In the genomic region with DNA sequence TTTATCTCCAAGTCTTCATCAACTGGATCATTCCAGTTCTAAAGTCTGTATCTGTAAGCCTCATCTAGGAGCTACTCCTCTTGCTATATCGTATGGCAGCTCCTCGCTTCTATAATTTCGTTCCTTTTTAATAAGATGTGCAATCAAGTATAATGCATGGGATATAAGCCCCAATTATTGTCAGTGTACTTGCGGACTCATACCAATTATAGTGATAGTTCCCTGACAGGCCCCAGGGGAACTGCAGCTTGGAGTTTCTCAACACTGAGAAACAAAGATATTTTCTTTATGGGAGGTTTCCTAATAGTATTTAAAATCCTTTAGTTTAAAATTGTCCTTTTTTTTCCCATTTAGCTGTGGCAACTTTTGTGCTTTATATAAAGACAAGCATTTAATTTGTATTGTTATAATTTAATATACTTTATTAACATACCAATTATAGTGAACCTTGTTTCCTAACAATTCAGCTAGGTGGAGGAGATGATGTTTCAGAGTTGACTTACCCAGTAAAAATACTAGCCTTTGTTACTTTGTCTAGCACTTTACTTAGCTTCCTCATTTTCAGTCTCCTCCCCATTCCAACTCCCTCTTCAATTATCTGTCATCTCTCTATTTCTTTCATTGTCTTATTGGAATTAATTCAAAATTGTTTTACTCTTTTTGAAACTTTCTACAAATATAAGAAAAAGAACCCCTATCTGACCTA, we compare ENCODE assay signal across 13 cellular contexts.
DNase-seq lines count a peak whose midpoint lies in the region; ATAC-seq lines count a peak whose summit lies in the region.
"Had no signal": no experiment of that assay in that cellular context is flagged by ENCODE, and none has a peak within 500 bp of the region (broad histone marks: within the 10 kb centered on the region; RNA-seq: fewer than 3 reads in every experiment).

No MANE protein-coding gene starts in this region.

- H3K4me3 Mint-ChIP-seq in activated T-cell treated with anti-CD3 and anti-CD28 coated beads, Interleukin-2, amount 50 U/mL, for 24 hours = peak overlapping the region; percentile 51
- H3K4me3 Mint-ChIP-seq in activated naive CD8-positive, alpha-beta T cell = peak overlapping the region; percentile 71
- H3K4me3 Mint-ChIP-seq in stimulated activated effector memory CD8-positive, alpha-beta T cell treated with anti-CD3 and anti-CD28 coated beads, Interleukin-12 subunit alpha, Interleukin-12 subunit beta, amount 100 ng/mL, for 72 hours = peak overlapping the region; percentile 8

- H3K4me1 Mint-ChIP-seq in activated T-cell treated with anti-CD3 and anti-CD28 coated beads, Interleukin-2, amount 50 U/mL, for 24 hours (ENCODE audit: low read depth) = peaks cover 13% of the 10 kb centered on the region
- peaks cover 15% of the 10 kb centered on the region for H3K4me1 Mint-ChIP-seq in activated naive CD8-positive, alpha-beta T cell (ENCODE audit: low read depth)
- peaks cover 6% of the 10 kb centered on the region for H3K4me1 Mint-ChIP-seq in stimulated activated effector memory CD8-positive, alpha-beta T cell treated with anti-CD3 and anti-CD28 coated beads, Interleukin-12 subunit alpha, Interleukin-12 subunit beta, amount 100 ng/mL, for 72 hours

- no peak for ATAC-seq in stimulated activated effector memory CD8-positive, alpha-beta T cell treated with anti-CD3 and anti-CD28 coated beads, Interleukin-12 subunit alpha, Interleukin-12 subunit beta, amount 100 ng/mL, for 72 hours
- no peak for ATAC-seq in HG03159 (IDR thresholded peaks at IDR 0.05; ENCODE audit: unreplicated experiment)

- peaks cover 4% of the 10 kb centered on the region for H3K36me3 Mint-ChIP-seq in activated T-cell treated with anti-CD3 and anti-CD28 coated beads, Interleukin-2, amount 50 U/mL, for 24 hours (ENCODE audit: low read depth)
- H3K36me3 Mint-ChIP-seq in activated naive CD8-positive, alpha-beta T cell = no peaks in the 10 kb centered on the region
- no peaks in the 10 kb centered on the region for H3K36me3 Mint-ChIP-seq in stimulated activated effector memory CD8-positive, alpha-beta T cell treated with anti-CD3 and anti-CD28 coated beads, Interleukin-12 subunit alpha, Interleukin-12 subunit beta, amount 100 ng/mL, for 72 hours

- DNase-seq in activated T-cell treated with anti-CD3 and anti-CD28 coated beads, Interleukin-2, amount 50 U/mL, for 24 hours = no peak
- DNase-seq in activated T-cell treated with anti-CD3 and anti-CD28 coated beads, Interleukin-2, amount 50 U/mL, for 48 hours = no peak
- DNase-seq in NOMO-1 treated with dmso at 0.1 percent for 144 hours (lab: John Stamatoyannopoulos, UW; ENCODE audit: unreplicated experiment) = peak; percentile 71
- no peak for DNase-seq in stimulated activated effector memory CD8-positive, alpha-beta T cell treated with anti-CD3 and anti-CD28 coated beads, Interleukin-12 subunit alpha, Interleukin-12 subunit beta, amount 100 ng/mL, for 72 hours (ENCODE audit: low spot score in 2 of 2)
- DNase-seq in SW 1271 (lab: John Stamatoyannopoulos, UW) = no peak
- no peak for DNase-seq in NCI-H1694 (lab: John Stamatoyannopoulos, UW)
- DNase-seq: MM.1S, NCI-H82, sigmoid colon, T-helper 9 cell, trophoblast cell had no signal

- H3K27ac Mint-ChIP-seq in activated T-cell treated with anti-CD3 and anti-CD28 coated beads, Interleukin-2, amount 50 U/mL, for 24 hours = peak overlapping the region; percentile 90
- peak overlapping the region; percentile 86 for H3K27ac Mint-ChIP-seq in activated naive CD8-positive, alpha-beta T cell
- peak overlapping the region; percentile 55 for H3K27ac Mint-ChIP-seq in stimulated activated effector memory CD8-positive, alpha-beta T cell treated with anti-CD3 and anti-CD28 coated beads, Interleukin-12 subunit alpha, Interleukin-12 subunit beta, amount 100 ng/mL, for 72 hours

- H3K27me3 Mint-ChIP-seq in activated T-cell treated with anti-CD3 and anti-CD28 coated beads, Interleukin-2, amount 50 U/mL, for 24 hours = no peaks in the 10 kb centered on the region
- H3K27me3 Mint-ChIP-seq in activated naive CD8-positive, alpha-beta T cell = no peaks in the 10 kb centered on the region

- no peaks in the 10 kb centered on the region for H3K9me3 Mint-ChIP-seq in activated T-cell treated with anti-CD3 and anti-CD28 coated beads, Interleukin-2, amount 50 U/mL, for 24 hours
- no peaks in the 10 kb centered on the region for H3K9me3 Mint-ChIP-seq in activated naive CD8-positive, alpha-beta T cell (ENCODE audit: low read depth)
- H3K9me3 Mint-ChIP-seq in stimulated activated effector memory CD8-positive, alpha-beta T cell treated with anti-CD3 and anti-CD28 coated beads, Interleukin-12 subunit alpha, Interleukin-12 subunit beta, amount 100 ng/mL, for 72 hours = no peaks in the 10 kb centered on the region

Comparison
In these comparisons a context has a peak if more than half of its experiments do, and no peak if none do; other contexts are left out.
1. H3K4me3 Mint-ChIP-seq: peak in every context shown above with its lines; median percentile 71 in activated naive CD8-positive, alpha-beta T cell; 51 in activated T-cell treated with anti-CD3 and anti-CD28 coated beads, Interleukin-2, amount 50 U/mL, for 24 hours; 8 in stimulated activated effector memory CD8-positive, alpha-beta T cell treated with anti-CD3 and anti-CD28 coated beads, Interleukin-12 subunit alpha, Interleukin-12 subunit beta, amount 100 ng/mL, for 72 hours.